ENCODE assay signal across 1 cellular context in the genomic region with DNA sequence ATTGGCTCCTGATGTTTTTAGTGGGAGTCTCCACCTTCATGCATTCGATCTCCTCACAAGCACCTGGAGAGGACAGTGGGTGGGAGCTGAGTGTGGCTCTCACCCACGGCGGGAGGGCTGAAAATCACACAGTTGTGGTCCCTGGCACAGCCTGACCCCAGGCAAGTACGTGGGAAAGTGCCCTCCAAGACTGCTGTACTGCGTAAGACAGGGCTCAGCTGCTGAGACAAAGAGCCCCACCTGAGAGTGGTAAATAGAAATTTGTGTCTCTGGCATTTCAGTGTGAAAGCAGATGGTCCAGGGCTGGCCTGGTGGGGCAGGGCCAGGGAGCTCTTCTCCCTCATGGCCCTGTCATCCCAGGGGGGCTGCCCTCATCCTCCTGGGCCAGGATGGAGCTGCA.
TF ChIP-seq lines count a peak whose summit lies in the region.

No MANE protein-coding gene starts in this region.

TF ChIP-seq in HEK293, 187 proteins besides CTCF, POLR2A, EP300 and RAD21 (continued from another document):
- TF ChIP-seq, protein P1, sequence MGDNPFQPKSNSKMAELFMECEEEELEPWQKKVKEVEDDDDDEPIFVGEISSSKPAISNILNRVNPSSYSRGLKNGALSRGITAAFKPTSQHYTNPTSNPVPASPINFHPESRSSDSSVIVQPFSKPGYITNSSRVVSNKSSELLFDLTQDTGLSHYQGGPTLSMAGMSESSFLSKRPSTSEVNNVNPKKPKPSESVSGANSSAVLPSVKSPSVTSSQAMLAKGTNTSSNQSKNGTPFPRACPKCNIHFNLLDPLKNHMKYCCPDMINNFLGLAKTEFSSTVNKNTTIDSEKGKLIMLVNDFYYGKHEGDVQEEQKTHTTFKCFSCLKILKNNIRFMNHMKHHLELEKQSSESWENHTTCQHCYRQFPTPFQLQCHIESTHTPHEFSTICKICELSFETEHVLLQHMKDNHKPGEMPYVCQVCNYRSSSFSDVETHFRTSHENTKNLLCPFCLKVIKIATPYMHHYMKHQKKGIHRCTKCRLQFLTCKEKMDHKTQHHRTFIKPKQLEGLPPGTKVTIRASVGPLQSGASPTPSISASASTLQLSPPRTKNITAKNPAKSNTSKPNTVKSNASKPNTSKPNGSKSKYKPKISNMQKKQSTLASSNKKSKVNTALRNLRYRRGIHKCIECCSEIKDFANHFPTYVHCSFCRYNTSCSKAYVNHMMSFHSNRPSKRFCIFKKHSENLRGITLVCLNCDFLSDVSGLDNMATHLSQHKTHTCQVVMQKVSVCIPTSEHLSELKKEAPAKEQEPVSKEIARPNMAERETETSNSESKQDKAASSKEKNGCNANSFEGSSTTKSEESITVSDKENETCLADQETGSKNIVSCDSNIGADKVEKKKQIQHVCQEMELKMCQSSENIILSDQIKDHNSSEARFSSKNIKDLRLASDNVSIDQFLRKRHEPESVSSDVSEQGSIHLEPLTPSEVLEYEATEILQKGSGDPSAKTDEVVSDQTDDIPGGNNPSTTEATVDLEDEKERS (tag by site-specific recombination; IDR thresholded peaks at IDR 0.05): no peak
